ENCODE assay signal across 12 cellular contexts in the genomic region with DNA sequence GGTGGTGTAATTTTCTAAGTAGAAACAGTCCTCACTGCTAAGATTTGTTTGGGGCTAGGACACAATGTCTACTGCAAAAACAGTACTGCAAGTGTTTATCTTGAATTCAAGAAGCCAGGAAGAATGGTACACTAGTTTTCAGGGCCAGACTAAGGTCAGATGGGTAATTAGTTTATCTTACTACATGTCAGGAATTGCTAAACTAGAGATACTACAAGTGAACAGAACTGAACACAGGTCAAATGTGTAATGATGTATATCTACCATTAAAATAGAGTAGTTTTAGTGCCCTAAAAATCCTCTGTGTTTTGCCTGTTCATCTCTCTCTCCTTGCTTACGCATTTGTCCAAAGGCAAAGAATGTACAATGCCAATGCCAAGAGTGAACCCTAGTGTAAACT. TPM values are rescaled to one million over a fixed set of nuclear protein-coding genes. Genes with fewer than 3 reads are reported as not detected.
DNase-seq lines count a peak whose midpoint lies in the region; ATAC-seq, FAIRE-seq and TF ChIP-seq lines count a peak whose summit lies in the region.
"Had no signal": no experiment of that assay in that cellular context is flagged by ENCODE, and none has a peak within 500 bp of the region (broad histone marks: within the 10 kb centered on the region; RNA-seq: fewer than 3 reads in every experiment).

No MANE protein-coding gene starts in this region.

- H3K27ac ChIP-seq in RWPE2 (ENCODE audit: poor library complexity, severe bottlenecking): peak overlapping the region; percentile 89
- H3K27ac ChIP-seq in right atrium auricular region: no peak overlapping the region

- H3K27ac Mint-ChIP-seq in mesothelial cell of epicardium: peak overlapping the region; percentile 32

- H3K4me3 ChIP-seq in RWPE2 (ENCODE audit: severe bottlenecking): no peak overlapping the region
- H3K4me3 ChIP-seq in right atrium auricular region: no peak overlapping the region
- H3K4me3 ChIP-seq: heart left ventricle, skin epidermis had no signal

- H3K36me3 Mint-ChIP-seq in mesothelial cell of epicardium: peaks cover 32% of the 10 kb centered on the region

- DNase-seq in GM12891 (ENCODE audit: insufficient read length, low spot score): no peak
- no peak for DNase-seq in RWPE2 (ENCODE audit: low spot score)
- DNase-seq in mesothelial cell of epicardium (ENCODE audit: low spot score in 2 of 2, unreplicated experiment in 2 of 2): no peak
- DNase-seq in right atrium auricular region (ENCODE audit: low spot score): no peak
- DNase-seq in mesenteric fat pad (ENCODE audit: low spot score): no peak
- DNase-seq: heart left ventricle, KG1, naive B cell, NCI-H187, NCI-H526 treated with DMSO at 0.1 percent for 48 hours, SHP77 treated with DMSO at 0.1 percent for 48 hours had no signal

- peaks cover 50% of the 10 kb centered on the region for H3K36me3 ChIP-seq in RWPE2 (ENCODE audit: low read depth)
- peaks cover 46% of the 10 kb centered on the region for H3K36me3 ChIP-seq in right atrium auricular region

- TF ChIP-seq POLR2A in GM12891 (IDR thresholded peaks at IDR 0.05; ENCODE audit: low read depth, low read length): 0 out of 2 replicates have a peak, but pooled peaks have one; percentile 14

- peaks cover 13% of the 10 kb centered on the region for H3K4me1 ChIP-seq in RWPE2 (ENCODE audit: insufficient read depth, poor library complexity, severe bottlenecking)
- H3K4me1 ChIP-seq in right atrium auricular region: peaks cover 0 to 16% of the 10 kb centered on the region in 2 donors

- no peak for FAIRE-seq in GM12891 (lab: Jason Lieb, UNC)

- TF ChIP-seq CTCF in RWPE2 (IDR thresholded peaks at IDR 0.05; ENCODE audit: poor library complexity, severe bottlenecking) (no peak), mesothelial cell of epicardium (IDR thresholded peaks at IDR 0.05; ENCODE audit: unreplicated experiment) (no peak), right atrium auricular region (IDR thresholded peaks at IDR 0.05) (no peak)

- H3K4me1 Mint-ChIP-seq in mesothelial cell of epicardium: peaks cover 16% of the 10 kb centered on the region

- H3K9me3 Mint-ChIP-seq in mesothelial cell of epicardium: no peaks in the 10 kb centered on the region
- H3K9me3 Mint-ChIP-seq: naive B cell had no signal

- H3K9me3 ChIP-seq in RWPE2 (ENCODE audit: severe bottlenecking) (no peaks in the 10 kb centered on the region), right atrium auricular region (no peaks in the 10 kb centered on the region)
- H3K9me3 ChIP-seq: heart left ventricle had no signal

- ATAC-seq in RWPE2 (ENCODE audit: low read depth): no peak
- ATAC-seq: heart left ventricle had no signal

- H3K4me3 Mint-ChIP-seq in mesothelial cell of epicardium: peak overlapping the region; percentile 7

- H3K27me3 Mint-ChIP-seq in mesothelial cell of epicardium (ENCODE audit: low read depth): no peaks in the 10 kb centered on the region
- H3K27me3 Mint-ChIP-seq: naive B cell had no signal

- H3K27me3 ChIP-seq in RWPE2 (ENCODE audit: insufficient read depth, poor library complexity, severe bottlenecking) (no peaks in the 10 kb centered on the region), right atrium auricular region (no peaks in the 10 kb centered on the region)
- H3K27me3 ChIP-seq: heart left ventricle had no signal

TF ChIP-seq in GM12891, 5 proteins besides CTCF, POLR2A, EP300 and RAD21:
- TF ChIP-seq TAF1 (IDR thresholded peaks at IDR 0.05; ENCODE audit: low read depth, low read length) (no peak), PAX5 (IDR thresholded peaks at IDR 0.05; ENCODE audit: insufficient read depth, low read length, severe bottlenecking) (no peak), POU2F2 (IDR thresholded peaks at IDR 0.05; ENCODE audit: low read depth, low read length) (no peak), SPI1 (IDR thresholded peaks at IDR 0.05; ENCODE audit: low read depth, low read length) (no peak), POLR2AphosphoS5 (IDR thresholded peaks at IDR 0.05; ENCODE audit: low read depth, low read length) (no peak)

RNA-seq across cellular contexts. Expression of a gene that starts 2.3 kb away (rescaled TPM):
- 12,117 TPM for polyA plus RNA-seq in GM12891 (2012; ENCODE audit: low read depth, missing spikeins)
- total RNA-seq in mesothelial cell of epicardium: 3,814 to 4,057 TPM (median 4,017 TPM) in 3 replicates
- total RNA-seq in right atrium auricular region: 1,000 to 10,000 TPM in 1 of 2 donors, 100 to 1,000 TPM in 1; 606 to 2,188 TPM
- 2,287 TPM for total RNA-seq in mesenteric fat pad

RNA-seq across cellular contexts. Expression of a gene that starts 4.0 kb away (rescaled TPM):
- 0.90 TPM for polyA plus RNA-seq in GM12891 (2012; ENCODE audit: low read depth, missing spikeins)
- total RNA-seq in mesothelial cell of epicardium (7.8 to 9.2 TPM (median 8.0 TPM) in 3 replicates), right atrium auricular region (1 to 10 TPM; 2.1 to 2.9 TPM), mesenteric fat pad (7.9 TPM)

RNA-seq across cellular contexts. Expression of a gene that starts 9.7 kb away (rescaled TPM):
- 201 TPM for polyA plus RNA-seq in GM12891 (2012; ENCODE audit: low read depth, missing spikeins)
- total RNA-seq in mesothelial cell of epicardium (90.4 to 96.7 TPM (median 91.4 TPM) in 3 replicates), right atrium auricular region (100 to 1,000 TPM in 1 of 2 donors, 10 to 100 TPM in 1; 91.4 to 116 TPM), mesenteric fat pad (99.5 TPM)

RNA-seq across cellular contexts. Expression of a gene that starts 14.0 kb away (rescaled TPM):
- 39.7 TPM for polyA plus RNA-seq in GM12891 (2012; ENCODE audit: low read depth, missing spikeins)
- total RNA-seq in mesothelial cell of epicardium (64.7 to 69.4 TPM (median 67.2 TPM) in 3 replicates), right atrium auricular region (10 to 100 TPM; 25.4 to 74.0 TPM), mesenteric fat pad (435 TPM)

RNA-seq across cellular contexts. Expression of a gene that starts 34.1 kb away (rescaled TPM):
- polyA plus RNA-seq in GM12891 (2012; ENCODE audit: low read depth, missing spikeins): 0.04 TPM
- 58.2 to 59.1 TPM (median 59.0 TPM) in 3 replicates for total RNA-seq in mesothelial cell of epicardium
- total RNA-seq in right atrium auricular region: 1 to 10 TPM; 3.2 to 7.2 TPM
- 1.9 TPM for total RNA-seq in mesenteric fat pad
